8 cellular contexts compared by ENCODE assay signal in the genomic region with DNA sequence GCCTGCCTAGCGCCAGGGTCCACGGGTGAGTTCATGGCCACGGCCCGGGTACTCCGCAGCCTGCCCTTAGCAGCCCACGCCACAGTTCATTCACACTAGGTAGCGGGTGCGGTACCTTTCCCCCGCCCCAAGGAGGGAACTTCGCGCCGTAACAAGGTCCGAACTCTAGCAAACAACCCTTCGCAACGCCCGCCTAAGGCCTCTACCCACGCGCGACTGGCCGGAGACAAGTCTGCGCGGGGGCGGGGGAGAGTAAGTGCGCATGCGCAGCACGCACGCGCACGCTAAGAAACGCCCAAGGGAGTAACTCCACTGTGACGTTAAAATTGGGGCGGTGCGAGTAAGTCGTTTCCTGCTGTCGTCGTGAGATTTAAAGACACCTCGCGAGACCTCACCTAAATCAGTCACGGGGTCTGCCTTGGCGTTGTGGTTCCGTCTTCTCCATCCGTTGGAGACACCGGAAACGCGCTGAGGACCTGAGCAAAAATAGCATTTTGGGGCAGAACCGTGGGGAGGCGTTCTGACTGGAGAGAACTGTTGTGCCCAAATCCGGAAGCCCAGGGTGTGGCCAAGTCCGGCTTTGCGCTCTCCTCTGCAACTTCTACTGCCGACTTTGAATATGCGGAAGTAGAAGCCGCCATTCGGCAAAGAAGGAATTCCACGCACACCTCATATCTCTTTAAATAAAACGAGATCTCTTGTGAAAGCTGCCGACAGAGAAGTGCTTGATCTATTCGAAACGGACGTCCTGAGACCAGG. TPM values are rescaled to one million over a fixed set of nuclear protein-coding genes. Genes with fewer than 3 reads are reported as not detected.
DNase-seq lines count a peak whose midpoint lies in the region; ATAC-seq and TF ChIP-seq lines count a peak whose summit lies in the region.

A gene with protein sequence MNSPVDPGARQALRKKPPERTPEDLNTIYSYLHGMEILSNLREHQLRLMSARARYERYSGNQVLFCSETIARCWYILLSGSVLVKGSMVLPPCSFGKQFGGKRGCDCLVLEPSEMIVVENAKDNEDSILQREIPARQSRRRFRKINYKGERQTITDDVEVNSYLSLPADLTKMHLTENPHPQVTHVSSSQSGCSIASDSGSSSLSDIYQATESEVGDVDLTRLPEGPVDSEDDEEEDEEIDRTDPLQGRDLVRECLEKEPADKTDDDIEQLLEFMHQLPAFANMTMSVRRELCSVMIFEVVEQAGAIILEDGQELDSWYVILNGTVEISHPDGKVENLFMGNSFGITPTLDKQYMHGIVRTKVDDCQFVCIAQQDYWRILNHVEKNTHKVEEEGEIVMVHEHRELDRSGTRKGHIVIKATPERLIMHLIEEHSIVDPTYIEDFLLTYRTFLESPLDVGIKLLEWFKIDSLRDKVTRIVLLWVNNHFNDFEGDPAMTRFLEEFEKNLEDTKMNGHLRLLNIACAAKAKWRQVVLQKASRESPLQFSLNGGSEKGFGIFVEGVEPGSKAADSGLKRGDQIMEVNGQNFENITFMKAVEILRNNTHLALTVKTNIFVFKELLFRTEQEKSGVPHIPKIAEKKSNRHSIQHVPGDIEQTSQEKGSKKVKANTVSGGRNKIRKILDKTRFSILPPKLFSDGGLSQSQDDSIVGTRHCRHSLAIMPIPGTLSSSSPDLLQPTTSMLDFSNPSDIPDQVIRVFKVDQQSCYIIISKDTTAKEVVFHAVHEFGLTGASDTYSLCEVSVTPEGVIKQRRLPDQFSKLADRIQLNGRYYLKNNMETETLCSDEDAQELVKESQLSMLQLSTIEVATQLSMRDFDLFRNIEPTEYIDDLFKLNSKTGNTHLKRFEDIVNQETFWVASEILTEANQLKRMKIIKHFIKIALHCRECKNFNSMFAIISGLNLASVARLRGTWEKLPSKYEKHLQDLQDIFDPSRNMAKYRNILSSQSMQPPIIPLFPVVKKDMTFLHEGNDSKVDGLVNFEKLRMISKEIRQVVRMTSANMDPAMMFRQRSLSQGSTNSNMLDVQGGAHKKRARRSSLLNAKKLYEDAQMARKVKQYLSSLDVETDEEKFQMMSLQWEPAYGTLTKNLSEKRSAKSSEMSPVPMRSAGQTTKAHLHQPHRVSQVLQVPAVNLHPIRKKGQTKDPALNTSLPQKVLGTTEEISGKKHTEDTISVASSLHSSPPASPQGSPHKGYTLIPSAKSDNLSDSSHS (N-terminal part only) (minus strand): TSS at position 234 of the 759 bp plus-strand sequence. CDS start 199 bp downstream, at position 35.

- POLR2A ChIA-PET in Panc1 (lab: Charles Lee): interaction anchor here (0.7 to 1.0 kb wide), 3 partner anchors 12 to 46 kb away, joined by 3 to 4 read pairs (median 3); no protein-coding TSS in a partner anchor

- no peak for TF ChIP-seq CTCF in Panc1 (IDR thresholded peaks at IDR 0.05)

- peak within 1 kb of the TSS; percentile 97 for H3K4me3 Mint-ChIP-seq in activated T-cell treated with anti-CD3 and anti-CD28 coated beads, Interleukin-2, amount 50 U/mL, for 4 hours

- H3K9me3 Mint-ChIP-seq in activated T-cell treated with anti-CD3 and anti-CD28 coated beads, Interleukin-2, amount 50 U/mL, for 4 hours: no peaks in the 10 kb centered on the region

- H3K9me3 ChIP-seq in Panc1 (ENCODE audit: control insufficient read depth, insufficient read depth, low read depth, low read length) (no peaks in the 10 kb centered on the region), esophagus (ENCODE audit: control insufficient read depth in 2 of 2, insufficient read depth in 1 of 2, low read depth in 1 of 2, low read length in 1 of 2) (no peaks in the 10 kb centered on the region), mucosa of stomach (ENCODE audit: control insufficient read depth, low read length) (no peaks in the 10 kb centered on the region)

- ATAC-seq in GM21723 (IDR thresholded peaks at IDR 0.05; ENCODE audit: unreplicated experiment) (peak; percentile 88), Panc1 (peak; percentile 95)
- peak; percentile 89 to 93 for ATAC-seq in activated T-cell treated with anti-CD3 and anti-CD28 coated beads, Interleukin-2, amount 50 U/mL, for 4 hours

- peak within 1 kb of the TSS; percentile 100 for H3K27ac ChIP-seq in Panc1 (ENCODE audit: low read length)
- peak within 1 kb of the TSS; percentile 99 to 100 for H3K27ac ChIP-seq in esophagus (ENCODE audit: low read depth in 2 of 2, low read length in 1 of 2)

- H3K4me3 ChIP-seq in Panc1 (ENCODE audit: low read depth in 2 of 2, low read length in 2 of 2) (peak within 1 kb of the TSS; percentile 87 to 92), esophagus (ENCODE audit: low read depth in 1 of 2, low read length in 2 of 2) (peak within 1 kb of the TSS; percentile 73 to 98), mucosa of stomach (ENCODE audit: low read length) (peak within 1 kb of the TSS; percentile 76)

- in situ Hi-C loops in Panc1 (cut with HindIII; ENCODE audit: low pct_unique_long_range_greater_than_20kb, low sequenced_read_pairs): no loop called here

- peaks cover 26% of the 10 kb centered on the region for H3K4me1 ChIP-seq in Panc1 (ENCODE audit: control insufficient read depth, insufficient read depth, low read length)
- H3K4me1 ChIP-seq in esophagus (ENCODE audit: control insufficient read depth in 2 of 2, insufficient read depth in 2 of 2, low read length in 1 of 2): no peaks in the 10 kb centered on the region
- peaks cover 14% of the 10 kb centered on the region for H3K4me1 ChIP-seq in mucosa of stomach (ENCODE audit: control insufficient read depth, insufficient read depth, low read length)

- 0% methylated on average over 60 of the region's 60 CpGs for WGBS in esophagus, 2 donors

- intact Hi-C loops in Panc1 (cut with micrococcal nuclease; ENCODE audit: unreplicated experiment): no loop called here

- peak within 1 kb of the TSS; percentile 99 for H3K9ac ChIP-seq in mucosa of stomach (ENCODE audit: low read length)

- peaks cover 2% of the 10 kb centered on the region for H3K36me3 Mint-ChIP-seq in activated T-cell treated with anti-CD3 and anti-CD28 coated beads, Interleukin-2, amount 50 U/mL, for 4 hours (ENCODE audit: insufficient read depth)

- no TSS peak for BruUV-seq in Panc1 (replicated peaks; lab: Mats Ljungman, UMichigan)

- CTCF ChIA-PET in Panc1 (lab: Charles Lee): no interaction called here

- H3K27me3 ChIP-seq in Panc1 (ENCODE audit: control insufficient read depth, insufficient read depth, low read length): no peaks in the 10 kb centered on the region
- H3K27me3 ChIP-seq in esophagus (ENCODE audit: control insufficient read depth in 1 of 2, insufficient read depth in 2 of 2, low read length in 2 of 2): no peaks in the 10 kb centered on the region
- no peaks in the 10 kb centered on the region for H3K27me3 ChIP-seq in mucosa of stomach (ENCODE audit: control insufficient read depth, insufficient read depth, low read length)

- H3K36me3 ChIP-seq in Panc1 (ENCODE audit: control insufficient read depth, insufficient read depth, low read length): peaks cover 2% of the 10 kb centered on the region; the same call in 1 of the 2 replicates
- no peaks in the 10 kb centered on the region for H3K36me3 ChIP-seq in esophagus (ENCODE audit: control insufficient read depth in 2 of 2, insufficient read depth in 2 of 2, low read length in 1 of 2)
- no peaks in the 10 kb centered on the region for H3K36me3 ChIP-seq in mucosa of stomach (ENCODE audit: control insufficient read depth, insufficient read depth, low read length)

- DNase-seq in DMS53 treated with DMSO at 0.1 percent for 48 hours (lab: John Stamatoyannopoulos, UW; ENCODE audit: unreplicated experiment): peak; percentile 98
- peak; percentile 70 for DNase-seq in KG1 (lab: John Stamatoyannopoulos, UW)
- peak; percentile 99 for DNase-seq in Panc1 (ENCODE audit: low read depth, low spot score)
- DNase-seq in activated T-cell treated with anti-CD3 and anti-CD28 coated beads, Interleukin-2, amount 50 U/mL, for 4 hours: peak; percentile 94
- peak; percentile 89 to 90 for DNase-seq in stimulated activated CD8-positive, alpha-beta memory T cell treated with anti-CD3 and anti-CD28 coated beads, Interleukin-7, amount 100 ng/mL, for 1 hour (ENCODE audit: low read depth in 2 of 2)

- no peaks in the 10 kb centered on the region for H3K27me3 Mint-ChIP-seq in activated T-cell treated with anti-CD3 and anti-CD28 coated beads, Interleukin-2, amount 50 U/mL, for 4 hours (ENCODE audit: low read depth)

- peaks cover 21% of the 10 kb centered on the region for H3K4me1 Mint-ChIP-seq in activated T-cell treated with anti-CD3 and anti-CD28 coated beads, Interleukin-2, amount 50 U/mL, for 4 hours (ENCODE audit: low read depth)

RNA-seq across cellular contexts. Expression of the gene that starts here (rescaled TPM):
- 25.0 TPM for total RNA-seq in Panc1 (2021; ENCODE audit: unreplicated experiment)
- polyA plus RNA-seq in Panc1 (2012; ENCODE audit: insufficient read length): 6.7 TPM
- 10 to 100 TPM; 23.6 to 26.8 (median 26.6) TPM for total RNA-seq in activated T-cell treated with anti-CD3 and anti-CD28 coated beads, Interleukin-2, amount 50 U/mL, for 4 hours
- 1 to 10 TPM; 2.3 TPM for polyA plus RNA-seq in esophagus

Comparison
In these comparisons a context has a peak if more than half of its experiments do, and no peak if none do; other contexts are left out.
1. Peak in every context shown above with its lines: DNase-seq, ATAC-seq, H3K4me3 ChIP-seq and H3K27ac ChIP-seq.